Comparison of ENCODE assay signal across 19 cellular contexts in the genomic region with DNA sequence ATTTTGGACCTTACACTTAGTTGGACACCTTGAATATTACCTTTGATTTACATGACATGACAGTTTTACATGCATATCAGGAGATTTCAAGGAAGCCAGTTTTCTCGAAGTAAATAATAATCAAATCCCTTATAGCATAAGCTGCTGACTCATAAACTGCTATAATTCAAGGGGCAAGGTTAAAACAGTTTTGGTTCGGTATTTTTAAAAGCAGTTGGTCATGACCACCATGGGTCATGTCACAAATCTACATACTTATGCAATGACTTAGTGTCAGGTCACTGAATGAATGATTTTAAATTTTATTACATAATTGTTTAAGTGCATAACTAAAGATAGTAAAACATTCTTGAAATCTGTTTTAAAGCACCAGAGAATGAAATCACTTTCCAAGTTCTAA.
A peak's percentile ranks its signal among the peaks of the same experiment; 100 is the strongest.
DNase-seq lines count a peak whose midpoint lies in the region; ATAC-seq, FAIRE-seq and TF ChIP-seq lines count a peak whose summit lies in the region.
"Had no signal": no experiment of that assay in that cellular context is flagged by ENCODE, and none has a peak within 500 bp of the region (broad histone marks: within the 10 kb centered on the region; RNA-seq: fewer than 3 reads in every experiment).

No MANE protein-coding gene starts in this region.

- H4K20me1 ChIP-seq in mammary epithelial cell (ENCODE audit: insufficient read depth, low read length) (no peaks in the 10 kb centered on the region), astrocyte (ENCODE audit: insufficient read depth, low read length) (no peaks in the 10 kb centered on the region)

- H3K9me3 ChIP-seq in mammary epithelial cell (replicated peaks; ENCODE audit: insufficient read depth, low read length): peaks cover under 1% of the 10 kb centered on the region
- no peaks in the 10 kb centered on the region for H3K9me3 ChIP-seq in breast epithelium
- H3K9me3 ChIP-seq in astrocyte (ENCODE audit: insufficient read depth, low read depth, low read length): no peaks in the 10 kb centered on the region
- H3K9me3 ChIP-seq in kidney (ENCODE audit: control insufficient read depth in 1 of 2, low read length in 2 of 2): no peaks in the 10 kb centered on the region
- H3K9me3 ChIP-seq: tibial artery had no signal

- H3K4me1 Mint-ChIP-seq in astrocyte (ENCODE audit: low read depth, unreplicated experiment): peaks cover 4% of the 10 kb centered on the region

- no peaks in the 10 kb centered on the region for H3K27me3 Mint-ChIP-seq in astrocyte (ENCODE audit: low read depth, unreplicated experiment)

- ATAC-seq in HG03108 (IDR thresholded peaks at IDR 0.05; ENCODE audit: unreplicated experiment) (no peak), esophagus mucosa (no peak)
- ATAC-seq: heart left ventricle, left cardiac atrium had no signal

- H2AFZ ChIP-seq in mammary epithelial cell (ENCODE audit: low read depth, low read length) (no peak overlapping the region), astrocyte (ENCODE audit: low read depth, low read length) (no peak overlapping the region)

- POLR2A ChIA-PET in HEK293T (lab: Yijun Ruan, JAX): no interaction called here

- H3K4me2 ChIP-seq in mammary epithelial cell (ENCODE audit: insufficient read depth, low read depth, low read length): no peak overlapping the region
- peak overlapping the region; percentile 21 for H3K4me2 ChIP-seq in astrocyte (ENCODE audit: low read length)

- H3K9me3 Mint-ChIP-seq in astrocyte (ENCODE audit: unreplicated experiment): no peaks in the 10 kb centered on the region

- H3K79me2 ChIP-seq in mammary epithelial cell (ENCODE audit: insufficient read depth, low read length) (no peaks in the 10 kb centered on the region), astrocyte (ENCODE audit: insufficient read depth, low read length) (no peaks in the 10 kb centered on the region)

- H3K4me3 Mint-ChIP-seq in astrocyte (ENCODE audit: unreplicated experiment): no peak overlapping the region

- H3K27ac Mint-ChIP-seq in astrocyte (ENCODE audit: unreplicated experiment): no peak overlapping the region

- H3K27ac ChIP-seq in mammary epithelial cell (ENCODE audit: insufficient read depth, low read depth, low read length): no peak overlapping the region
- H3K27ac ChIP-seq in breast epithelium: peak overlapping the region in 1 of 2 donors; percentile 34
- H3K27ac ChIP-seq in astrocyte (ENCODE audit: low read depth, low read length): peak overlapping the region; percentile 49
- no peak overlapping the region for H3K27ac ChIP-seq in kidney (ENCODE audit: low read depth in 2 of 2, low read length in 2 of 2)
- H3K27ac ChIP-seq: VCaP had no signal

- TF ChIP-seq CTCF in mammary epithelial cell (conservative IDR thresholded peaks at IDR 0.05 in 1 of 2, IDR thresholded peaks at IDR 0.05 in 1 of 2; ENCODE audit: extremely low read depth in 1 of 2, insufficient read depth in 1 of 2, low read depth in 1 of 2, low read length in 2 of 2) (no peak), breast epithelium (IDR thresholded peaks at IDR 0.05) (no peak), astrocyte (IDR thresholded peaks at IDR 0.05; ENCODE audit: insufficient read depth, low read depth, low read length) (no peak), kidney (IDR thresholded peaks at IDR 0.05; ENCODE audit: borderline replicate concordance, extremely low read depth, insufficient read depth) (no peak)

- peaks cover 21% of the 10 kb centered on the region for H3K36me3 Mint-ChIP-seq in astrocyte (ENCODE audit: low read depth, unreplicated experiment)

- WGBS in mammary epithelial cell (ENCODE audit: low coverage, missing lambda C conversion rate): 91% methylated on average over 2 of the region's 2 CpGs

- intact Hi-C loops in mammary epithelial cell (cut with micrococcal nuclease): no loop called here
- intact Hi-C loops in breast epithelium (cut with DNase I; ENCODE audit: low total_unique reads): no loop called here
- intact Hi-C loops in kidney (cut with DNase I): no loop called here

- H3K36me3 ChIP-seq in mammary epithelial cell (ENCODE audit: insufficient read depth, low read length): peaks cover 29% of the 10 kb centered on the region
- no peaks in the 10 kb centered on the region for H3K36me3 ChIP-seq in breast epithelium
- peaks cover 56% of the 10 kb centered on the region for H3K36me3 ChIP-seq in astrocyte (ENCODE audit: insufficient read depth, low read length)
- H3K36me3 ChIP-seq in kidney (ENCODE audit: control insufficient read depth in 1 of 2, insufficient read depth in 2 of 2, low read length in 2 of 2): peaks cover 3 to 16% of the 10 kb centered on the region in 2 donors

- no peak for TF ChIP-seq POLR2A in breast epithelium (IDR thresholded peaks at IDR 0.05)

- no peaks in the 10 kb centered on the region for H3K4me1 ChIP-seq in mammary epithelial cell (ENCODE audit: insufficient read depth, low read length)
- no peaks in the 10 kb centered on the region for H3K4me1 ChIP-seq in breast epithelium
- peaks cover 7% of the 10 kb centered on the region for H3K4me1 ChIP-seq in astrocyte (ENCODE audit: insufficient read depth, low read length)
- peaks cover 0 to 6% of the 10 kb centered on the region in 2 donors for H3K4me1 ChIP-seq in kidney (ENCODE audit: control insufficient read depth in 1 of 2, insufficient read depth in 1 of 2, low read depth in 1 of 2, low read length in 2 of 2)
- H3K4me1 ChIP-seq: heart left ventricle had no signal

- DNase-seq in mammary epithelial cell (no peak), breast epithelium (ENCODE audit: low spot score in 2 of 2) (no peak), astrocyte (ENCODE audit: low read depth) (peak; percentile 63), kidney (no peak), HEK293T (ENCODE audit: extremely low spot score) (no peak), COLO829 (ENCODE audit: low spot score) (no peak)
- DNase-seq: activated naive CD4-positive, alpha-beta T cell; GOT3; heart left ventricle; KG1; left cardiac atrium; NCI-H1436 treated with DMSO at 0.1 percent for 48 hours; OCI-M1; stimulated activated CD4-positive, alpha-beta T cell treated with anti-CD3 and anti-CD28 coated beads, Interleukin-1b, Interleukin-23, amount 100 ng/mL, for 48 hours; tibial artery had no signal

- CTCF ChIA-PET in mammary epithelial cell (lab: Charles Lee; ENCODE audit: low non-redundant PET): no interaction called here
- CTCF ChIA-PET in HEK293T (lab: Yijun Ruan, JAX): no interaction called here

- H3K9ac ChIP-seq in mammary epithelial cell (ENCODE audit: insufficient read depth, low read length): no peak overlapping the region
- H3K9ac ChIP-seq in astrocyte (ENCODE audit: low read length): no peak overlapping the region
- no peak overlapping the region for H3K9ac ChIP-seq in kidney (ENCODE audit: low read length in 2 of 2)

- peak; percentile 23 for FAIRE-seq in astrocyte (lab: Jason Lieb, UNC)
- peak; percentile 21 for FAIRE-seq in kidney (lab: Jason Lieb, UNC)
- FAIRE-seq: bronchial epithelial cell had no signal

- BruUV-seq in mammary epithelial cell (replicated peaks; lab: Mats Ljungman, UMichigan): TSS peak; percentile 15

- H3K4me3 ChIP-seq in mammary epithelial cell (replicated peaks in 1 of 3; ENCODE audit: insufficient read depth in 1 of 3, low read depth in 2 of 3, low read length in 3 of 3): no peak overlapping the region
- no peak overlapping the region for H3K4me3 ChIP-seq in breast epithelium
- no peak overlapping the region for H3K4me3 ChIP-seq in astrocyte (ENCODE audit: insufficient read depth, low read depth, low read length)
- H3K4me3 ChIP-seq in kidney (ENCODE audit: low read length in 2 of 2): no peak overlapping the region
- H3K4me3 ChIP-seq: heart left ventricle, tibial artery had no signal

- H3K27me3 ChIP-seq in mammary epithelial cell (ENCODE audit: insufficient read depth, low read length): no peaks in the 10 kb centered on the region
- no peaks in the 10 kb centered on the region for H3K27me3 ChIP-seq in breast epithelium
- no peaks in the 10 kb centered on the region for H3K27me3 ChIP-seq in astrocyte (ENCODE audit: insufficient read depth, low read length)
- H3K27me3 ChIP-seq: heart left ventricle, tibial artery had no signal

- dilution Hi-C loops in mammary epithelial cell (cut with HindIII; ENCODE audit: low sequenced_read_pairs): no loop called here

- in situ Hi-C loops in mammary epithelial cell (cut with MboI; ENCODE audit: low sequenced_read_pairs in 2 of 2): no loop called here

TF ChIP-seq in HEK293T, 16 proteins besides CTCF, POLR2A, EP300 and RAD21:
- TF ChIP-seq HDGF (IDR thresholded peaks at IDR 0.05; ENCODE audit: borderline replicate concordance) (no peak), L3MBTL2 (conservative IDR thresholded peaks at IDR 0.05) (no peak), CTBP1 (IDR thresholded peaks at IDR 0.05; ENCODE audit: borderline replicate concordance) (no peak), TARDBP (IDR thresholded peaks at IDR 0.05) (no peak), SP1 (IDR thresholded peaks at IDR 0.05) (no peak), ZNF384 (IDR thresholded peaks at IDR 0.05) (no peak), FOXK2 (IDR thresholded peaks at IDR 0.05) (no peak), SUZ12 (IDR thresholded peaks at IDR 0.05) (no peak), BHLHE40 (IDR thresholded peaks at IDR 0.05; ENCODE audit: borderline replicate concordance) (no peak), FOXM1 (IDR thresholded peaks at IDR 0.05; ENCODE audit: borderline replicate concordance) (no peak), ELF4 (IDR thresholded peaks at IDR 0.05) (no peak), ARNT (IDR thresholded peaks at IDR 0.05) (no peak), FOXA1 (IDR thresholded peaks at IDR 0.05) (no peak), LEF1 (IDR thresholded peaks at IDR 0.05; ENCODE audit: borderline replicate concordance) (no peak), NFRKB (IDR thresholded peaks at IDR 0.05) (no peak)
- TF ChIP-seq, protein P1, sequence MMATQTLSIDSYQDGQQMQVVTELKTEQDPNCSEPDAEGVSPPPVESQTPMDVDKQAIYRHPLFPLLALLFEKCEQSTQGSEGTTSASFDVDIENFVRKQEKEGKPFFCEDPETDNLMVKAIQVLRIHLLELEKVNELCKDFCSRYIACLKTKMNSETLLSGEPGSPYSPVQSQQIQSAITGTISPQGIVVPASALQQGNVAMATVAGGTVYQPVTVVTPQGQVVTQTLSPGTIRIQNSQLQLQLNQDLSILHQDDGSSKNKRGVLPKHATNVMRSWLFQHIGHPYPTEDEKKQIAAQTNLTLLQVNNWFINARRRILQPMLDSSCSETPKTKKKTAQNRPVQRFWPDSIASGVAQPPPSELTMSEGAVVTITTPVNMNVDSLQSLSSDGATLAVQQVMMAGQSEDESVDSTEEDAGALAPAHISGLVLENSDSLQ (IDR thresholded peaks at IDR 0.05): no peak
